ENCODE assay signal across 1 cellular context in the genomic region with DNA sequence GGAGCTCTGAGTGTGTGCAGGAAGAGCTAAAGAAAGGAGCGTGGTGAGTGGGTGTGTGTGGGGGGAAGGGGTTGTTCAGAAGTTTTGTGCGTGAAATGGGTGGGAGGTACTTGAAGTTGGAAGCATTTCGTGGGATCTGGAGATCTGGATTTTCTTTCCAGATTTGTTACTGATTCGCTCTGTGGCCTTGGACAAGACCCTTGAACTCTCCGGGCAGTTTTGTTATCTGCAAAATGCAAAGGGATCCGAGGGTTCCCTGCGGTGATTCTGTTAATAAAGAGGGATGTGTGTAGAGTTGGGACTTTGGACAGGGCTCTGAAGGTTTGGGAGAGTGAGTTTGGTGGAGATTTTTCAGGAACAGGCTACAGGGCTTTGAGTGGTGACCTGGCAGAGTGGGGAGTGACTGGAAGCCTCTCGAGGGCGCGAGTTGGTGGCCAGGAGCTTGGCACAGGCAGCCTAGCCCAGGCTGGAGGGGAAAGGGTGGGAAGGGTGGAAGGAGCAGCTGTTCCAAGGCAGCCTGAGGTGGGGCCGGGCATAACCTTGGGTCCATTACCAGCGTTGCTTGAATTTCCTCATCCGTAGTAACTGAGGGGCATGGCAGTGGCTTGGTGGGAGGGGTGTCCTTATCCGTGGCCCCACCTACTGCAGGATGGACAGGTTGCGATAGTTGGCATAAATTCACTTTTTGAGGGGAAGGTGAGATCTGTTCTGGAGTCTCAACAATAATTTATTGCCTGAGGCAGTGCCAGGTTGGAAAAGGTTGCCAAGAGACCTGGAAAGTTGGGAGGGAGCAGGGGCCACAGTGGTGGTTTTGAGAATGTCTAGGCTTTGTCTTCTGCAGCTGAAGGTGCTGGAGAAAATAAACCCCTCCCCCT.
TF ChIP-seq lines count a peak whose summit lies in the region.

No MANE protein-coding gene starts in this region.

TF ChIP-seq in K562, 482 proteins besides CTCF, POLR2A, EP300 and RAD21 (continued from another document and continues in another):
- TF ChIP-seq, protein P1, sequence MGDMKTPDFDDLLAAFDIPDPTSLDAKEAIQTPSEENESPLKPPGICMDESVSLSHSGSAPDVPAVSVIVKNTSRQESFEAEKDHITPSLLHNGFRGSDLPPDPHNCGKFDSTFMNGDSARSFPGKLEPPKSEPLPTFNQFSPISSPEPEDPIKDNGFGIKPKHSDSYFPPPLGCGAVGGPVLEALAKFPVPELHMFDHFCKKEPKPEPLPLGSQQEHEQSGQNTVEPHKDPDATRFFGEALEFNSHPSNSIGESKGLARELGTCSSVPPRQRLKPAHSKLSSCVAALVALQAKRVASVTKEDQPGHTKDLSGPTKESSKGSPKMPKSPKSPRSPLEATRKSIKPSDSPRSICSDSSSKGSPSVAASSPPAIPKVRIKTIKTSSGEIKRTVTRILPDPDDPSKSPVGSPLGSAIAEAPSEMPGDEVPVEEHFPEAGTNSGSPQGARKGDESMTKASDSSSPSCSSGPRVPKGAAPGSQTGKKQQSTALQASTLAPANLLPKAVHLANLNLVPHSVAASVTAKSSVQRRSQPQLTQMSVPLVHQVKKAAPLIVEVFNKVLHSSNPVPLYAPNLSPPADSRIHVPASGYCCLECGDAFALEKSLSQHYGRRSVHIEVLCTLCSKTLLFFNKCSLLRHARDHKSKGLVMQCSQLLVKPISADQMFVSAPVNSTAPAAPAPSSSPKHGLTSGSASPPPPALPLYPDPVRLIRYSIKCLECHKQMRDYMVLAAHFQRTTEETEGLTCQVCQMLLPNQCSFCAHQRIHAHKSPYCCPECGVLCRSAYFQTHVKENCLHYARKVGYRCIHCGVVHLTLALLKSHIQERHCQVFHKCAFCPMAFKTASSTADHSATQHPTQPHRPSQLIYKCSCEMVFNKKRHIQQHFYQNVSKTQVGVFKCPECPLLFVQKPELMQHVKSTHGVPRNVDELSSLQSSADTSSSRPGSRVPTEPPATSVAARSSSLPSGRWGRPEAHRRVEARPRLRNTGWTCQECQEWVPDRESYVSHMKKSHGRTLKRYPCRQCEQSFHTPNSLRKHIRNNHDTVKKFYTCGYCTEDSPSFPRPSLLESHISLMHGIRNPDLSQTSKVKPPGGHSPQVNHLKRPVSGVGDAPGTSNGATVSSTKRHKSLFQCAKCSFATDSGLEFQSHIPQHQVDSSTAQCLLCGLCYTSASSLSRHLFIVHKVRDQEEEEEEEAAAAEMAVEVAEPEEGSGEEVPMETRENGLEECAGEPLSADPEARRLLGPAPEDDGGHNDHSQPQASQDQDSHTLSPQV (IDR thresholded peaks at IDR 0.05): no peak
- TF ChIP-seq SAFB (IDR thresholded peaks at IDR 0.05; ENCODE audit: borderline replicate concordance, low read depth, low read length) (no peak), FOXJ2 (tag; IDR thresholded peaks at IDR 0.05) (no peak), HNRNPLL (IDR thresholded peaks at IDR 0.05; ENCODE audit: low read depth, low read length, poor library complexity, severe bottlenecking) (no peak), ADNP (tag; IDR thresholded peaks at IDR 0.05) (no peak), TAF9B (IDR thresholded peaks at IDR 0.05; ENCODE audit: partially characterized antibody) (no peak), ZNF316 (IDR thresholded peaks at IDR 0.05) (peak; percentile 76), ZNF12 (CRISPR knock-in tag; IDR thresholded peaks at IDR 0.05) (no peak), RFX1 (IDR thresholded peaks at IDR 0.05) (no peak), SRSF7 (optimal IDR thresholded peaks at IDR 0.05; ENCODE audit: low read depth, low read length) (no peak), NCOR1 (IDR thresholded peaks at IDR 0.05) (no peak), ZNF830 (CRISPR knock-in tag; IDR thresholded peaks at IDR 0.05) (no peak), TRIM28 (IDR thresholded peaks at IDR 0.05) (no peak), SAP30 (IDR thresholded peaks at IDR 0.05; ENCODE audit: borderline replicate concordance, insufficient read depth, low read depth, low read length, poor library complexity, severe bottlenecking) (peak; percentile 36), TRIM24 (IDR thresholded peaks at IDR 0.05) (no peak), SRSF3 (IDR thresholded peaks at IDR 0.05; ENCODE audit: insufficient read depth, low read length) (no peak), ARNT (IDR thresholded peaks at IDR 0.05) (0 out of 4 replicates have a peak, but pooled peaks of 1 of the 2 experiments have one; percentile 25)
- TF ChIP-seq, protein P2, sequence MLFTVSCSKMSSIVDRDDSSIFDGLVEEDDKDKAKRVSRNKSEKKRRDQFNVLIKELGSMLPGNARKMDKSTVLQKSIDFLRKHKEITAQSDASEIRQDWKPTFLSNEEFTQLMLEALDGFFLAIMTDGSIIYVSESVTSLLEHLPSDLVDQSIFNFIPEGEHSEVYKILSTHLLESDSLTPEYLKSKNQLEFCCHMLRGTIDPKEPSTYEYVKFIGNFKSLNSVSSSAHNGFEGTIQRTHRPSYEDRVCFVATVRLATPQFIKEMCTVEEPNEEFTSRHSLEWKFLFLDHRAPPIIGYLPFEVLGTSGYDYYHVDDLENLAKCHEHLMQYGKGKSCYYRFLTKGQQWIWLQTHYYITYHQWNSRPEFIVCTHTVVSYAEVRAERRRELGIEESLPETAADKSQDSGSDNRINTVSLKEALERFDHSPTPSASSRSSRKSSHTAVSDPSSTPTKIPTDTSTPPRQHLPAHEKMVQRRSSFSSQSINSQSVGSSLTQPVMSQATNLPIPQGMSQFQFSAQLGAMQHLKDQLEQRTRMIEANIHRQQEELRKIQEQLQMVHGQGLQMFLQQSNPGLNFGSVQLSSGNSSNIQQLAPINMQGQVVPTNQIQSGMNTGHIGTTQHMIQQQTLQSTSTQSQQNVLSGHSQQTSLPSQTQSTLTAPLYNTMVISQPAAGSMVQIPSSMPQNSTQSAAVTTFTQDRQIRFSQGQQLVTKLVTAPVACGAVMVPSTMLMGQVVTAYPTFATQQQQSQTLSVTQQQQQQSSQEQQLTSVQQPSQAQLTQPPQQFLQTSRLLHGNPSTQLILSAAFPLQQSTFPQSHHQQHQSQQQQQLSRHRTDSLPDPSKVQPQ (CRISPR knock-in tag; IDR thresholded peaks at IDR 0.05; ENCODE audit: borderline replicate concordance): no peak
- TF ChIP-seq, protein P3, sequence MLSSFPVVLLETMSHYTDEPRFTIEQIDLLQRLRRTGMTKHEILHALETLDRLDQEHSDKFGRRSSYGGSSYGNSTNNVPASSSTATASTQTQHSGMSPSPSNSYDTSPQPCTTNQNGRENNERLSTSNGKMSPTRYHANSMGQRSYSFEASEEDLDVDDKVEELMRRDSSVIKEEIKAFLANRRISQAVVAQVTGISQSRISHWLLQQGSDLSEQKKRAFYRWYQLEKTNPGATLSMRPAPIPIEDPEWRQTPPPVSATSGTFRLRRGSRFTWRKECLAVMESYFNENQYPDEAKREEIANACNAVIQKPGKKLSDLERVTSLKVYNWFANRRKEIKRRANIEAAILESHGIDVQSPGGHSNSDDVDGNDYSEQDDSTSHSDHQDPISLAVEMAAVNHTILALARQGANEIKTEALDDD (IDR thresholded peaks at IDR 0.05): no peak
- TF ChIP-seq, protein P4, sequence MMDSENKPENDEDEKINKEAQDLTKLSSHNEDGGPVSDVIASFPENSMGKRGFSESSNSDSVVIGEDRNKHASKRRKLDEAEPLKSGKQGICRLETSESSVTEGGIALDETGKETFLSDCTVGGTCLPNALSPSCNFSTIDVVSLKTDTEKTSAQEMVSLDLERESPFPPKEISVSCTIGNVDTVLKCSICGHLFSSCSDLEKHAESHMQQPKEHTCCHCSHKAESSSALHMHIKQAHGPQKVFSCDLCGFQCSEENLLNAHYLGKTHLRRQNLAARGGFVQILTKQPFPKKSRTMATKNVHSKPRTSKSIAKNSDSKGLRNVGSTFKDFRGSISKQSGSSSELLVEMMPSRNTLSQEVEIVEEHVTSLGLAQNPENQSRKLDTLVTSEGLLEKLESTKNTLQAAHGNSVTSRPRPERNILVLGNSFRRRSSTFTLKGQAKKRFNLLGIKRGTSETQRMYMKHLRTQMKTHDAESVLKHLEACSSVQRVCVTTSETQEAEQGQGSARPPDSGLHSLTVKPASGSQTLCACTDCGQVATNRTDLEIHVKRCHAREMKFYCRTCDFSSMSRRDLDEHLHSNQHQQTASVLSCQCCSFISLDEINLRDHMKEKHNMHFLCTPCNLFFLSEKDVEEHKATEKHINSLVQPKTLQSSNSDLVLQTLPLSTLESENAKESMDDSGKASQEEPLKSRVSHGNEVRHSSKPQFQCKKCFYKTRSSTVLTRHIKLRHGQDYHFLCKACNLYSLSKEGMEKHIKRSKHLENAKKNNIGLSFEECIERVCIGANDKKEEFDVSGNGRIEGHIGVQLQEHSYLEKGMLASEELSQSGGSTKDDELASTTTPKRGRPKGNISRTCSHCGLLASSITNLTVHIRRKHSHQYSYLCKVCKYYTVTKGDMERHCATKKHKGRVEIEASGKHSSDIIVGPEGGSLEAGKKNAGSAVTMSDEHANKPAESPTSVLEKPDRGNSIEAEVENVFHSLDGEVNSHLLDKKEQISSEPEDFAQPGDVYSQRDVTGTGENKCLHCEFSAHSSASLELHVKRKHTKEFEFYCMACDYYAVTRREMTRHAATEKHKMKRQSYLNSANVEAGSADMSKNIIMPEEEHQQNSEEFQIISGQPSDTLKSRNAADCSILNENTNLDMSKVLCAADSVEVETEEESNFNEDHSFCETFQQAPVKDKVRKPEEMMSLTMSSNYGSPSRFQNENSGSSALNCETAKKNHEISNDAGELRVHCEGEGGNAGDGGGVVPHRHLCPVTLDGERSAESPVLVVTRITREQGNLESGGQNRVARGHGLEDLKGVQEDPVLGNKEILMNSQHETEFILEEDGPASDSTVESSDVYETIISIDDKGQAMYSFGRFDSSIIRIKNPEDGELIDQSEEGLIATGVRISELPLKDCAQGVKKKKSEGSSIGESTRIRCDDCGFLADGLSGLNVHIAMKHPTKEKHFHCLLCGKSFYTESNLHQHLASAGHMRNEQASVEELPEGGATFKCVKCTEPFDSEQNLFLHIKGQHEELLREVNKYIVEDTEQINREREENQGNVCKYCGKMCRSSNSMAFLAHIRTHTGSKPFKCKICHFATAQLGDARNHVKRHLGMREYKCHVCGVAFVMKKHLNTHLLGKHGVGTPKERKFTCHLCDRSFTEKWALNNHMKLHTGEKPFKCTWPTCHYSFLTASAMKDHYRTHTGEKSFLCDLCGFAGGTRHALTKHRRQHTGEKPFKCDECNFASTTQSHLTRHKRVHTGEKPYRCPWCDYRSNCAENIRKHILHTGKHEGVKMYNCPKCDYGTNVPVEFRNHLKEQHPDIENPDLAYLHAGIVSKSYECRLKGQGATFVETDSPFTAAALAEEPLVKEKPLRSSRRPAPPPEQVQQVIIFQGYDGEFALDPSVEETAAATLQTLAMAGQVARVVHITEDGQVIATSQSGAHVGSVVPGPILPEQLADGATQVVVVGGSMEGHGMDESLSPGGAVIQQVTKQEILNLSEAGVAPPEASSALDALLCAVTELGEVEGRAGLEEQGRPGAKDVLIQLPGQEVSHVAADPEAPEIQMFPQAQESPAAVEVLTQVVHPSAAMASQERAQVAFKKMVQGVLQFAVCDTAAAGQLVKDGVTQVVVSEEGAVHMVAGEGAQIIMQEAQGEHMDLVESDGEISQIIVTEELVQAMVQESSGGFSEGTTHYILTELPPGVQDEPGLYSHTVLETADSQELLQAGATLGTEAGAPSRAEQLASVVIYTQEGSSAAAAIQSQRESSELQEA (IDR thresholded peaks at IDR 0.05; ENCODE audit: low read depth): no peak
- TF ChIP-seq, protein P5, sequence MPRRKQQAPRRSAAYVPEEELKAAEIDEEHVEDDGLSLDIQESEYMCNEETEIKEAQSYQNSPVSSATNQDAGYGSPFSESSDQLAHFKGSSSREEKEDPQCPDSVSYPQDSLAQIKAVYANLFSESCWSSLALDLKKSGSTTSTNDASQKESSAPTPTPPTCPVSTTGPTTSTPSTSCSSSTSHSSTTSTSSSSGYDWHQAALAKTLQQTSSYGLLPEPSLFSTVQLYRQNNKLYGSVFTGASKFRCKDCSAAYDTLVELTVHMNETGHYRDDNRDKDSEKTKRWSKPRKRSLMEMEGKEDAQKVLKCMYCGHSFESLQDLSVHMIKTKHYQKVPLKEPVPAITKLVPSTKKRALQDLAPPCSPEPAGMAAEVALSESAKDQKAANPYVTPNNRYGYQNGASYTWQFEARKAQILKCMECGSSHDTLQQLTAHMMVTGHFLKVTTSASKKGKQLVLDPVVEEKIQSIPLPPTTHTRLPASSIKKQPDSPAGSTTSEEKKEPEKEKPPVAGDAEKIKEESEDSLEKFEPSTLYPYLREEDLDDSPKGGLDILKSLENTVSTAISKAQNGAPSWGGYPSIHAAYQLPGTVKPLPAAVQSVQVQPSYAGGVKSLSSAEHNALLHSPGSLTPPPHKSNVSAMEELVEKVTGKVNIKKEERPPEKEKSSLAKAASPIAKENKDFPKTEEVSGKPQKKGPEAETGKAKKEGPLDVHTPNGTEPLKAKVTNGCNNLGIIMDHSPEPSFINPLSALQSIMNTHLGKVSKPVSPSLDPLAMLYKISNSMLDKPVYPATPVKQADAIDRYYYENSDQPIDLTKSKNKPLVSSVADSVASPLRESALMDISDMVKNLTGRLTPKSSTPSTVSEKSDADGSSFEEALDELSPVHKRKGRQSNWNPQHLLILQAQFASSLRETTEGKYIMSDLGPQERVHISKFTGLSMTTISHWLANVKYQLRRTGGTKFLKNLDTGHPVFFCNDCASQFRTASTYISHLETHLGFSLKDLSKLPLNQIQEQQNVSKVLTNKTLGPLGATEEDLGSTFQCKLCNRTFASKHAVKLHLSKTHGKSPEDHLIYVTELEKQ (CRISPR knock-in tag; IDR thresholded peaks at IDR 0.05): no peak
- TF ChIP-seq, protein P6, sequence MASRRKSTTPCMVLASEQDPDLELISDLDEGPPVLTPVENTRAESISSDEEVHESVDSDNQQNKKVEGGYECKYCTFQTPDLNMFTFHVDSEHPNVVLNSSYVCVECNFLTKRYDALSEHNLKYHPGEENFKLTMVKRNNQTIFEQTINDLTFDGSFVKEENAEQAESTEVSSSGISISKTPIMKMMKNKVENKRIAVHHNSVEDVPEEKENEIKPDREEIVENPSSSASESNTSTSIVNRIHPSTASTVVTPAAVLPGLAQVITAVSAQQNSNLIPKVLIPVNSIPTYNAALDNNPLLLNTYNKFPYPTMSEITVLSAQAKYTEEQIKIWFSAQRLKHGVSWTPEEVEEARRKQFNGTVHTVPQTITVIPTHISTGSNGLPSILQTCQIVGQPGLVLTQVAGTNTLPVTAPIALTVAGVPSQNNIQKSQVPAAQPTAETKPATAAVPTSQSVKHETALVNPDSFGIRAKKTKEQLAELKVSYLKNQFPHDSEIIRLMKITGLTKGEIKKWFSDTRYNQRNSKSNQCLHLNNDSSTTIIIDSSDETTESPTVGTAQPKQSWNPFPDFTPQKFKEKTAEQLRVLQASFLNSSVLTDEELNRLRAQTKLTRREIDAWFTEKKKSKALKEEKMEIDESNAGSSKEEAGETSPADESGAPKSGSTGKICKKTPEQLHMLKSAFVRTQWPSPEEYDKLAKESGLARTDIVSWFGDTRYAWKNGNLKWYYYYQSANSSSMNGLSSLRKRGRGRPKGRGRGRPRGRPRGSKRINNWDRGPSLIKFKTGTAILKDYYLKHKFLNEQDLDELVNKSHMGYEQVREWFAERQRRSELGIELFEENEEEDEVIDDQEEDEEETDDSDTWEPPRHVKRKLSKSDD (conservative IDR thresholded peaks at IDR 0.05; ENCODE audit: low read length): no peak
- TF ChIP-seq, protein P7, sequence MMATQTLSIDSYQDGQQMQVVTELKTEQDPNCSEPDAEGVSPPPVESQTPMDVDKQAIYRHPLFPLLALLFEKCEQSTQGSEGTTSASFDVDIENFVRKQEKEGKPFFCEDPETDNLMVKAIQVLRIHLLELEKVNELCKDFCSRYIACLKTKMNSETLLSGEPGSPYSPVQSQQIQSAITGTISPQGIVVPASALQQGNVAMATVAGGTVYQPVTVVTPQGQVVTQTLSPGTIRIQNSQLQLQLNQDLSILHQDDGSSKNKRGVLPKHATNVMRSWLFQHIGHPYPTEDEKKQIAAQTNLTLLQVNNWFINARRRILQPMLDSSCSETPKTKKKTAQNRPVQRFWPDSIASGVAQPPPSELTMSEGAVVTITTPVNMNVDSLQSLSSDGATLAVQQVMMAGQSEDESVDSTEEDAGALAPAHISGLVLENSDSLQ (IDR thresholded peaks at IDR 0.05): peak; percentile 34; the same call in 1 of the 2 replicates
